ENCODE assay signal across 21 cellular contexts in the genomic region with DNA sequence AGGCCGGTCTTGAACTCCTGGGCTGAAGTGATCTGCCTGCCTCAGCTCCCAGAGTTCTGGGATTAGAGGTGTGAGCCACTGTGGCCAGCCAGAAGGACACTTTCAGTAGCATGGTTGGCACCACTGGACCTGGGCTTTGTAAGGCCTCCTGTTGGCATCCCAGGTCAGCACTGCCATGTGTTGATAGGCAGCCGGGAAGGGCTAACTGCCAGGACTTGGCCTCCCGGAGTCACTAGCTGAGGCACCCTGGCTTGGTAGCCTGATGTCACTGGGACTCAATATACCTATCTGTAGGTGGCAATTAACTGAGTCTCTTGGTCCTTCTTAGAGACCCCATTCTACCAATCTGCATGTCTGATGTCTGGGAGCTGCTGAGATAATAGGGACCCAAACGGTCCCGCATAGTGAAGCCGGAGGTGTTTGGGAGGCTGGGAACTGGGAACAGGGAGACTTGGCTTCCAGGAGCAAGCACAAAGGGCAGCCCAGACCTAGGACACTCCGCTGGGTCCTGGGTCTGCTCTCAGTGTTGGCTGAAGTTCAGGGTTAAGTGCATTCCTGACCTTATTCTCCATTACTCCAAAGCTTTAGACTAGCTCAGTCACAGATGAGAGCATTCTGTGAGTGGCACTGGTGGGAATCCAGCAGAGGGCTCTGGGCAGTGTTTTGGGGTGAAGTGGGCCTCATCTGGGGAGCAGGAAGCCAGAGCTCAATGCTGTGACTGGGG. TPM values are rescaled to one million over a fixed set of nuclear protein-coding genes. Genes with fewer than 3 reads are reported as not detected.
DNase-seq lines count a peak whose midpoint lies in the region; ATAC-seq and TF ChIP-seq lines count a peak whose summit lies in the region.
"Had no signal": no experiment of that assay in that cellular context is flagged by ENCODE, and none has a peak within 500 bp of the region (broad histone marks: within the 10 kb centered on the region; RNA-seq: fewer than 3 reads in every experiment).

No MANE protein-coding gene starts in this region.

- no peak for TF ChIP-seq POLR2A in spleen (IDR thresholded peaks at IDR 0.05)

- H3K4me3 ChIP-seq in OCI-LY7 (ENCODE audit: low read depth, low read length, poor library complexity, severe bottlenecking), result no peak overlapping the region
- no peak overlapping the region for H3K4me3 ChIP-seq in spleen
- H3K4me3 ChIP-seq: gastroesophageal sphincter, vagina had no signal

- H3K27me3 Mint-ChIP-seq in activated naive CD8-positive, alpha-beta T cell, result no peaks in the 10 kb centered on the region
- H3K27me3 Mint-ChIP-seq in activated naive CD8-positive, alpha-beta T cell treated with anti-CD3 and anti-CD28 coated beads, Interleukin-2, amount 50 U/mL, for 24 hours, result peaks cover 2% of the 10 kb centered on the region
- no peaks in the 10 kb centered on the region for H3K27me3 Mint-ChIP-seq in central memory CD8-positive, alpha-beta T cell

- peak overlapping the region; percentile 52 for H3K27ac ChIP-seq in OCI-LY7 (ENCODE audit: low read depth, low read length, poor library complexity, severe bottlenecking)
- peak overlapping the region in 5 of 8 donors; percentile 27 to 67 (median 61) for H3K27ac ChIP-seq in spleen
- H3K27ac ChIP-seq: gastroesophageal sphincter, vagina had no signal

- TF ChIP-seq CTCF in OCI-LY7 (conservative IDR thresholded peaks at IDR 0.05; ENCODE audit: low read length), result 0 out of 2 replicates have a peak, but pooled peaks have one; percentile 7
- TF ChIP-seq CTCF in spleen (IDR thresholded peaks at IDR 0.05 in 8 of 11, conservative IDR thresholded peaks at IDR 0.05 in 3 of 11), result no peak

- no peaks in the 10 kb centered on the region for H3K9me3 ChIP-seq in OCI-LY7 (ENCODE audit: low read length)
- H3K9me3 ChIP-seq in spleen, result no peaks in the 10 kb centered on the region
- H3K9me3 ChIP-seq: gastroesophageal sphincter, vagina had no signal

- peak overlapping the region; percentile 84 for H3K27ac Mint-ChIP-seq in activated naive CD8-positive, alpha-beta T cell
- no peak overlapping the region for H3K27ac Mint-ChIP-seq in activated naive CD8-positive, alpha-beta T cell treated with anti-CD3 and anti-CD28 coated beads, Interleukin-2, amount 50 U/mL, for 24 hours
- H3K27ac Mint-ChIP-seq in central memory CD8-positive, alpha-beta T cell (ENCODE audit: low read depth), result no peak overlapping the region

- H3K4me2 ChIP-seq in OCI-LY7 (ENCODE audit: low read length), result peak overlapping the region; percentile 69

- H4K20me1 ChIP-seq in OCI-LY7 (ENCODE audit: insufficient read depth, low read length), result no peaks in the 10 kb centered on the region

- BruUV-seq in OCI-LY7 (replicated peaks; lab: Mats Ljungman, UMichigan), result no TSS peak

- POLR2A ChIA-PET in OCI-LY7 (lab: Charles Lee), result interaction anchor here (1.0 kb wide), 1 partner anchor 255 kb away, joined by 3 read pairs; no protein-coding TSS in a partner anchor

- no peak for DNase-seq in activated naive CD8-positive, alpha-beta T cell treated with anti-CD3 and anti-CD28 coated beads, Interleukin-2, amount 50 U/mL, for 24 hours
- no peak for DNase-seq in OCI-LY7 (ENCODE audit: low spot score)
- no peak for DNase-seq in central memory CD8-positive, alpha-beta T cell (ENCODE audit: low spot score in 2 of 2)
- DNase-seq in spleen, result no peak
- no peak for DNase-seq in activated CD8-positive, alpha-beta memory T cell treated with anti-CD3 and anti-CD28 coated beads, Interleukin-2, amount 50 U/mL, for 48 hours
- DNase-seq: EL, H7, left cardiac atrium, NCI-H2081, NCI-H510A treated with DMSO at 0.1 percent for 48 hours, nucleus accumbens had no signal

- H3K27me3 ChIP-seq in spleen (replicated peaks in 1 of 7), result no peaks in the 10 kb centered on the region
- H3K27me3 ChIP-seq: gastroesophageal sphincter, vagina had no signal

- no peaks in the 10 kb centered on the region for H3K9me3 Mint-ChIP-seq in activated naive CD8-positive, alpha-beta T cell (ENCODE audit: low read depth)
- H3K9me3 Mint-ChIP-seq in activated naive CD8-positive, alpha-beta T cell treated with anti-CD3 and anti-CD28 coated beads, Interleukin-2, amount 50 U/mL, for 24 hours, result no peaks in the 10 kb centered on the region
- no peaks in the 10 kb centered on the region for H3K9me3 Mint-ChIP-seq in central memory CD8-positive, alpha-beta T cell

- H3K36me3 Mint-ChIP-seq in activated naive CD8-positive, alpha-beta T cell, result no peaks in the 10 kb centered on the region
- peaks cover 4% of the 10 kb centered on the region for H3K36me3 Mint-ChIP-seq in activated naive CD8-positive, alpha-beta T cell treated with anti-CD3 and anti-CD28 coated beads, Interleukin-2, amount 50 U/mL, for 24 hours (ENCODE audit: low read depth)
- H3K36me3 Mint-ChIP-seq in central memory CD8-positive, alpha-beta T cell (ENCODE audit: insufficient read depth), result no peaks in the 10 kb centered on the region

- H3K4me1 Mint-ChIP-seq in activated naive CD8-positive, alpha-beta T cell (ENCODE audit: low read depth), result peaks cover 29% of the 10 kb centered on the region
- H3K4me1 Mint-ChIP-seq in activated naive CD8-positive, alpha-beta T cell treated with anti-CD3 and anti-CD28 coated beads, Interleukin-2, amount 50 U/mL, for 24 hours, result peaks cover 27% of the 10 kb centered on the region
- peaks cover 30% of the 10 kb centered on the region for H3K4me1 Mint-ChIP-seq in central memory CD8-positive, alpha-beta T cell

- H3K9me2 ChIP-seq in OCI-LY7 (ENCODE audit: insufficient read depth, low read length), result no peaks in the 10 kb centered on the region

- no peaks in the 10 kb centered on the region for H3K36me3 ChIP-seq in OCI-LY7 (ENCODE audit: insufficient read depth, low read length)
- no peaks in the 10 kb centered on the region for H3K36me3 ChIP-seq in spleen
- H3K36me3 ChIP-seq: gastroesophageal sphincter, vagina had no signal

- H3K4me1 ChIP-seq in OCI-LY7 (ENCODE audit: insufficient read depth, low read length, poor library complexity, severe bottlenecking) (peaks cover 41% of the 10 kb centered on the region), spleen (peaks cover 9 to 42% (median 35%) of the 10 kb centered on the region in 6 donors)
- H3K4me1 ChIP-seq: vagina had no signal

- H3K79me2 ChIP-seq in OCI-LY7 (ENCODE audit: insufficient read depth, low read depth, low read length), result peaks cover 9% of the 10 kb centered on the region; the same call in 1 of the 2 replicates

- ATAC-seq in activated naive CD8-positive, alpha-beta T cell treated with anti-CD3 and anti-CD28 coated beads, Interleukin-2, amount 50 U/mL, for 24 hours, result no peak
- no peak for ATAC-seq in central memory CD8-positive, alpha-beta T cell (replicated peaks; ENCODE audit: extremely low read depth, poor library complexity, severe bottlenecking)
- ATAC-seq in GM21367 (IDR thresholded peaks at IDR 0.05; ENCODE audit: unreplicated experiment) (no peak), GM19463 (IDR thresholded peaks at IDR 0.05; ENCODE audit: unreplicated experiment) (no peak)
- ATAC-seq: gastroesophageal sphincter, left cardiac atrium, sciatic nerve had no signal

- H2AFZ ChIP-seq in OCI-LY7 (ENCODE audit: low read length), result no peak overlapping the region; the same call in 1 of the 2 replicates

- CTCF ChIA-PET in OCI-LY7 (lab: Charles Lee; ENCODE audit: unreplicated experiment), result no interaction called here

- H3K4me3 Mint-ChIP-seq in activated naive CD8-positive, alpha-beta T cell, result peak overlapping the region; percentile 48
- no peak overlapping the region for H3K4me3 Mint-ChIP-seq in activated naive CD8-positive, alpha-beta T cell treated with anti-CD3 and anti-CD28 coated beads, Interleukin-2, amount 50 U/mL, for 24 hours
- peak overlapping the region; percentile 21 for H3K4me3 Mint-ChIP-seq in central memory CD8-positive, alpha-beta T cell

- intact Hi-C loops in OCI-LY7 (cut with micrococcal nuclease; ENCODE audit: unreplicated experiment) (loop anchor here (5.0 kb wide), 1 partner anchor 278 kb away; the partner anchor contains the start of gene FAM53B), spleen (cut with DNase I; ENCODE audit: low total_unique reads) (no loop called here)

- WGBS in spleen, 5 donors, result 69 to 92% (median 90%) methylated on average over 7 of the region's 7 CpGs

RNA-seq across cellular contexts. Expression of gene LHPP, which starts 2.6 kb away (rescaled TPM):
- total RNA-seq in OCI-LY7 (2014; rRNA removed; shearing (Covaris generic)), result 19.1 and 30.3 TPM in 2 replicates
- total RNA-seq in OCI-LY7 (2022) (53.3 and 65.2 TPM in 2 replicates), spleen (10 to 100 TPM; 16.8 to 27.9 (median 24.2) TPM)
- 10 to 100 TPM; 18.1 to 36.8 (median 21.4) TPM for polyA plus RNA-seq in spleen

RNA-seq across cellular contexts. Expression of gene NKX1-2, which starts 14.4 kb away (rescaled TPM):
- total RNA-seq in OCI-LY7 (2014; rRNA removed; shearing (Covaris generic)), result not detected in 2 replicates
- not detected in 2 replicates for total RNA-seq in OCI-LY7 (2022)
- total RNA-seq in spleen, result not detected
- not detected for polyA plus RNA-seq in spleen
- total RNA-seq: cardiac septum; left cardiac atrium; mononuclear cell; sciatic nerve; T-helper 2 cell treated with Interferon-gamma antibody and Interleukin-4, amounts not matched to agents 100 ng/mL and 5 ng/mL, for 36 hours had no signal
- polyA plus RNA-seq: adipose tissue had no signal

RNA-seq across cellular contexts. Expression of gene OAT, which starts 45.5 kb away (rescaled TPM):
- total RNA-seq in OCI-LY7 (2014; rRNA removed; shearing (Covaris generic)), result 13.5 and 16.1 TPM in 2 replicates
- 24.3 and 27.1 TPM in 2 replicates for total RNA-seq in OCI-LY7 (2022)
- total RNA-seq in spleen, result 10 to 100 TPM; 42.4 to 63.0 (median 52.7) TPM
- polyA plus RNA-seq in spleen, result 10 to 100 TPM; 22.1 to 32.5 (median 26.5) TPM
